14 cellular contexts compared by ENCODE assay signal in the genomic region with DNA sequence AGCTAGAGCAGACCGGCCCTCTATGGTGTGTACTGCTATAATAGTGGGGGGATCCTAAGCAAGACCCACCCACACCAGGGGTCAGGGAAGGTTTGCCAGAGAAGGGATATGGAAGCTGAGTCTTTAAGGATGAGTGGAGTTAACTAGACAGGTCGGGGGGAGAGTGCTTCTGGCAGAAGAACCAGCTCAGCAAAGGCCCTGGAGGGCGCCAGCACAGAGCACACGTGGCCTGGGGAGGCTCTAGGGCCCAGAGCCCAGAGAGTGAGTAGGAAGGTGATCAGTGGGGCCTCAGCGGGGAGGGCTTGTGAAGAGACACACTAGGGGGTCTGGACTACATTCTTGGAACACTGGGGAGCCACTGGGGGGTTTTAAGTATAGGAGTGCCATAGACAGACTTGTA. TPM values are rescaled to one million over a fixed set of nuclear protein-coding genes. Genes with fewer than 3 reads are reported as not detected.
DNase-seq lines count a peak whose midpoint lies in the region; ATAC-seq and TF ChIP-seq lines count a peak whose summit lies in the region.
"Had no signal": no experiment of that assay in that cellular context is flagged by ENCODE, and none has a peak within 500 bp of the region (broad histone marks: within the 10 kb centered on the region; RNA-seq: fewer than 3 reads in every experiment).

No MANE protein-coding gene starts in this region.

- intact Hi-C loops in Right ventricle myocardium inferior (cut with DNase I): no loop called here
- intact Hi-C loops in Right ventricle myocardium superior (cut with DNase I): no loop called here

- peak overlapping the region; percentile 8 to 37 for H3K27ac Mint-ChIP-seq in effector memory CD8-positive, alpha-beta T cell
- H3K27ac Mint-ChIP-seq in nephron progenitor cell: peak overlapping the region; percentile 70
- H3K27ac Mint-ChIP-seq: activated T-helper 2 cell treated with anti-CD3 and anti-CD28 coated beads, Interferon-gamma antibody, Interleukin-2, Interleukin-4, amounts not matched to agents 10 μg/mL and 5 μg/mL and 100 μg/mL, durations not matched to agents 14 hours and 24 hours and 36 hours had no signal

- no peaks in the 10 kb centered on the region for H3K36me3 ChIP-seq in upper lobe of left lung

- H3K36me3 Mint-ChIP-seq in effector memory CD8-positive, alpha-beta T cell (ENCODE audit: insufficient read depth): no peaks in the 10 kb centered on the region
- no peaks in the 10 kb centered on the region for H3K36me3 Mint-ChIP-seq in nephron progenitor cell (ENCODE audit: low read depth)

- no peaks in the 10 kb centered on the region for H3K4me1 Mint-ChIP-seq in effector memory CD8-positive, alpha-beta T cell (ENCODE audit: low read depth in 2 of 2)
- H3K4me1 Mint-ChIP-seq in nephron progenitor cell: peaks cover 70% of the 10 kb centered on the region

- TF ChIP-seq POLR2A in upper lobe of left lung (IDR thresholded peaks at IDR 0.05): no peak

- TF ChIP-seq CTCF in nephron progenitor cell (IDR thresholded peaks at IDR 0.05) (no peak), upper lobe of left lung (IDR thresholded peaks at IDR 0.05) (no peak)

- H3K4me1 ChIP-seq in upper lobe of left lung: peaks cover 15 to 18% (median 16%) of the 10 kb centered on the region in 4 donors

- peak; percentile 17 for DNase-seq in Right ventricle myocardium inferior (ENCODE audit: missing footprints)
- DNase-seq in Right ventricle myocardium superior: no peak
- DNase-seq in effector memory CD8-positive, alpha-beta T cell: no peak
- no peak for DNase-seq in nephron progenitor cell
- DNase-seq in upper lobe of left lung: no peak
- DNase-seq in stimulated activated naive CD4-positive, alpha-beta T cell (lab: John Stamatoyannopoulos, UW): no peak
- no peak for DNase-seq in stimulated activated naive CD4-positive, alpha-beta T cell treated with Interleukin-2 at 50 U/mL for 16 hours (lab: John Stamatoyannopoulos, UW)
- no peak for DNase-seq in germinal center (ENCODE audit: low spot score)
- DNase-seq: left colon; NCI-H510A treated with DMSO at 0.1 percent for 48 hours; stimulated activated CD4-positive, alpha-beta T cell treated with anti-CD3 and anti-CD28 coated beads, Interleukin-1b, Interleukin-23, amount 100 ng/mL, for 48 hours; T-helper 9 cell had no signal

- TF ChIP-seq EP300 in upper lobe of left lung (IDR thresholded peaks at IDR 0.05): no peak

- H3K4me3 ChIP-seq in upper lobe of left lung: no peak overlapping the region
- H3K4me3 ChIP-seq: K562 had no signal

- H3K27ac ChIP-seq in upper lobe of left lung: peak overlapping the region in 3 of 4 donors; percentile 66 to 78 (median 78)

- H3K4me3 Mint-ChIP-seq in effector memory CD8-positive, alpha-beta T cell: no peak overlapping the region
- no peak overlapping the region for H3K4me3 Mint-ChIP-seq in nephron progenitor cell

- no peaks in the 10 kb centered on the region for H3K27me3 ChIP-seq in upper lobe of left lung

- no peaks in the 10 kb centered on the region for H3K9me3 ChIP-seq in upper lobe of left lung

- ATAC-seq in Right ventricle myocardium inferior (no peak), Right ventricle myocardium superior (ENCODE audit: poor library complexity) (no peak), upper lobe of left lung (ENCODE audit: low FRiP score in 2 of 2) (no peak)
- no peak for ATAC-seq in effector memory CD8-positive, alpha-beta T cell (replicated peaks)

- peaks cover 28 to 38% of the 10 kb centered on the region in 2 donors for H3K27me3 Mint-ChIP-seq in effector memory CD8-positive, alpha-beta T cell
- peaks cover 3% of the 10 kb centered on the region for H3K27me3 Mint-ChIP-seq in nephron progenitor cell (ENCODE audit: low read depth, poor library complexity)

- WGBS in upper lobe of left lung, 2 donors: 70 to 84% methylated on average over 5 of the region's 5 CpGs

- no peaks in the 10 kb centered on the region for H3K9me3 Mint-ChIP-seq in effector memory CD8-positive, alpha-beta T cell
- H3K9me3 Mint-ChIP-seq in nephron progenitor cell: no peaks in the 10 kb centered on the region
- H3K9me3 Mint-ChIP-seq: activated T-helper 2 cell treated with anti-CD3 and anti-CD28 coated beads, Interferon-gamma antibody, Interleukin-2, Interleukin-4, amounts not matched to agents 10 μg/mL and 5 μg/mL and 100 μg/mL, durations not matched to agents 14 hours and 24 hours and 36 hours had no signal

RNA-seq across cellular contexts. Expression of gene NGFR, which starts 21.1 kb away (rescaled TPM):
- total RNA-seq in Right ventricle myocardium inferior: 10.0 TPM
- total RNA-seq in Right ventricle myocardium superior: 8.0 TPM
- total RNA-seq in upper lobe of left lung: 1 to 10 TPM; 1.3 to 2.9 (median 2.2) TPM

RNA-seq across cellular contexts. Expression of gene NXPH3, which starts 59.5 kb away (rescaled TPM):
- total RNA-seq in Right ventricle myocardium inferior (4.5 TPM), Right ventricle myocardium superior (3.7 TPM), upper lobe of left lung (1 to 10 TPM; 1.2 to 6.6 (median 4.6) TPM)
